1 cellular context compared by ENCODE assay signal in genomic region chr12:24711056-24711455, GRCh38.
TF ChIP-seq lines count a peak whose summit lies in the region.

No MANE protein-coding gene starts in this region.

TF ChIP-seq in K562, 482 proteins besides CTCF, POLR2A, EP300 and RAD21 (continued from another document):
- no peak for TF ChIP-seq CUX1 (CRISPR knock-in tag; IDR thresholded peaks at IDR 0.05)
- no peak for TF ChIP-seq TRIM25 (IDR thresholded peaks at IDR 0.05; ENCODE audit: borderline replicate concordance)
- no peak for TF ChIP-seq RNF2 (IDR thresholded peaks at IDR 0.05)
- no peak for TF ChIP-seq TARDBP (IDR thresholded peaks at IDR 0.05)
- no peak for TF ChIP-seq ARID3B (CRISPR knock-in tag; IDR thresholded peaks at IDR 0.05; ENCODE audit: borderline replicate concordance)
- no peak for TF ChIP-seq U2AF2 (optimal IDR thresholded peaks at IDR 0.05; ENCODE audit: low read depth, low read length)
- no peak for TF ChIP-seq BRD9 (IDR thresholded peaks at IDR 0.05; ENCODE audit: low read depth, partially characterized antibody)
- TF ChIP-seq RREB1 (CRISPR knock-in tag; IDR thresholded peaks at IDR 0.05): no peak
